In the genomic region with DNA sequence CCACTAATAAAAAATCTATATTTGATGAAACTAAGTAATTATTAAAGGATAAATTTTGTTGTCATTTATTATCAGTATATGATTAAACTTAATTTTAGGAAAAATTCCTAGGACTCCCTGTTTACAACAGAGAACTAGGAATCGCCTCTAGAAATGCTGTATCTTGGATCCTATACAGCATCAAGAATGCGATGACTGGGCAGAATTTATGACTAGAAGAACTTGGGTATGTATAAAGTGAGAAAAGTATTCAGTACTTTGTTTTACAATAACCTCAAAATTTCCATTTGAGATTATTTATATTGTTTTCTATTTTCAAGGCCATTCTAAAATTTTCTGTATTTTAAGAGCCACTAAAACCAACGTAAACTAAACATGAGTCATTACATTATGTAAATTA, we compare ENCODE assay signal across 25 cellular contexts.
"Had no signal": no experiment of that assay in that cellular context is flagged by ENCODE, and none has a peak within 500 bp of the region (broad histone marks: within the 10 kb centered on the region; RNA-seq: fewer than 3 reads in every experiment).

No MANE protein-coding gene starts in this region.

- H3K4me1 ChIP-seq: colonic mucosa, esophagus squamous epithelium, gastrocnemius medialis, left lung, lower lobe of right lung had no signal

- H3K27me3 ChIP-seq: colonic mucosa, esophagus squamous epithelium, gastrocnemius medialis, heart right ventricle, left lung had no signal

- DNase-seq: colonic mucosa; cortex of kidney; effector CD8-positive, alpha-beta T cell; effector memory CD8-positive, alpha-beta T cell; endodermal cell; erythroblast; esophagus squamous epithelium; foreskin fibroblast; foreskin melanocyte; gastrocnemius medialis; glutamatergic neuron; head of caudate nucleus; heart right ventricle; hippocampal formation; left cardiac atrium; left lung; left ventricle myocardium superior; lower lobe of right lung; mesenchymal stem cell; mucosa of descending colon had no signal

- ATAC-seq: effector memory CD8-positive, alpha-beta T cell; esophagus mucosa; gastrocnemius medialis; left cardiac atrium; left lung; left ventricle myocardium superior; lower lobe of right lung; mucosa of descending colon had no signal

- H3K27ac ChIP-seq: colonic mucosa, epithelial cell of prostate, esophagus squamous epithelium, gastrocnemius medialis, heart right ventricle, left lung, lower lobe of right lung had no signal

- FAIRE-seq: endometrium, islet of Langerhans, keratinocyte had no signal

- H3K36me3 ChIP-seq: colonic mucosa, esophagus squamous epithelium, gastrocnemius medialis, heart right ventricle, left lung, lower lobe of right lung had no signal

- H3K9me3 ChIP-seq: colonic mucosa, esophagus squamous epithelium, gastrocnemius medialis, heart right ventricle, left lung, lower lobe of right lung, mucosa of descending colon had no signal

- H3K4me3 ChIP-seq: colonic mucosa, esophagus squamous epithelium, gastrocnemius medialis, heart right ventricle, left lung, lower lobe of right lung, mucosa of descending colon had no signal
